In genomic region chr4:20124317-20125026, GRCh38 we compare ENCODE assay signal across 16 cellular contexts.
A peak's percentile ranks its signal among the peaks of the same experiment; 100 is the strongest.
DNase-seq lines count a peak whose midpoint lies in the region; ATAC-seq and TF ChIP-seq lines count a peak whose summit lies in the region.
"Had no signal": no experiment of that assay in that cellular context is flagged by ENCODE, and none has a peak within 500 bp of the region (broad histone marks: within the 10 kb centered on the region; RNA-seq: fewer than 3 reads in every experiment).

No MANE protein-coding gene starts in this region.

- H3K36me3 ChIP-seq in cardiac muscle cell (no peaks in the 10 kb centered on the region), neural cell (ENCODE audit: insufficient read depth, low read length) (no peaks in the 10 kb centered on the region), suprapubic skin (no peaks in the 10 kb centered on the region)

- H3K4me1 ChIP-seq in cardiac muscle cell (ENCODE audit: low read depth) (peaks cover 31% of the 10 kb centered on the region), suprapubic skin (no peaks in the 10 kb centered on the region)

- ATAC-seq in Right ventricle myocardium superior (ENCODE audit: poor library complexity), result no peak
- no peak for ATAC-seq in HG03469 (IDR thresholded peaks at IDR 0.05; ENCODE audit: unreplicated experiment)

- no peaks in the 10 kb centered on the region for H3K79me2 ChIP-seq in neural cell (replicated peaks; ENCODE audit: insufficient read depth, low read length)

- H3K4me2 ChIP-seq in neural cell (ENCODE audit: low read length), result no peak overlapping the region

- H3F3A ChIP-seq in neural cell (ENCODE audit: insufficient read depth, low read length, poor library complexity, severe bottlenecking), result no peaks in the 10 kb centered on the region

- no peak for TF ChIP-seq CTCF in cardiac muscle cell (IDR thresholded peaks at IDR 0.05; ENCODE audit: low read depth, low read length)
- TF ChIP-seq CTCF in neural cell (IDR thresholded peaks at IDR 0.05; ENCODE audit: poor library complexity, severe bottlenecking), result no peak
- TF ChIP-seq CTCF in suprapubic skin (IDR thresholded peaks at IDR 0.05), result no peak

- DNase-seq in cardiac muscle cell (ENCODE audit: low read depth in 1 of 2, low spot score in 1 of 2) (peak in 1 of 2 donors; percentile 42), Right ventricle myocardium superior (no peak), NCI-H524 treated with DMSO at 0.1 percent for 48 hours (lab: John Stamatoyannopoulos, UW) (peak; percentile 83), suprapubic skin (ENCODE audit: low spot score in 2 of 2) (no peak)
- DNase-seq: C1 segment of cervical spinal cord; Calu3; CD4-positive, alpha-beta memory T cell; COR-L47; DMS53; DMS79 treated with DMSO at 0.1 percent for 48 hours; GF-D8; GOT3; H7; HCEC 1CT had no signal

- H2AFZ ChIP-seq in neural cell (ENCODE audit: low read depth, low read length), result no peak overlapping the region

- H3K27me3 ChIP-seq in cardiac muscle cell (no peaks in the 10 kb centered on the region), neural cell (ENCODE audit: insufficient read depth, low read depth, low read length) (no peaks in the 10 kb centered on the region), suprapubic skin (no peaks in the 10 kb centered on the region)

- H3K9ac ChIP-seq in neural cell (ENCODE audit: low read length), result no peak overlapping the region

- WGBS in suprapubic skin, result 75% methylated on average over 3 of the region's 3 CpGs

- no peaks in the 10 kb centered on the region for H3K9me3 ChIP-seq in cardiac muscle cell (ENCODE audit: low read depth)
- H3K9me3 ChIP-seq in neural cell (ENCODE audit: low read length), result no peaks in the 10 kb centered on the region
- H3K9me3 ChIP-seq in suprapubic skin, result no peaks in the 10 kb centered on the region

- H3K27ac ChIP-seq in cardiac muscle cell, result peak overlapping the region; percentile 7
- no peak overlapping the region for H3K27ac ChIP-seq in neural cell (ENCODE audit: low read length)
- no peak overlapping the region for H3K27ac ChIP-seq in suprapubic skin

- TF ChIP-seq EP300 in neural cell (conservative IDR thresholded peaks at IDR 0.05; ENCODE audit: poor library complexity, severe bottlenecking) (peak; percentile 59), suprapubic skin (IDR thresholded peaks at IDR 0.05) (no peak)

- TF ChIP-seq RAD21 in neural cell (conservative IDR thresholded peaks at IDR 0.05), result no peak

- H3K4me3 ChIP-seq in cardiac muscle cell, result no peak overlapping the region
- no peak overlapping the region for H3K4me3 ChIP-seq in neural cell (ENCODE audit: low read length)
- no peak overlapping the region for H3K4me3 ChIP-seq in suprapubic skin

- H3K9me2 ChIP-seq in neural cell (ENCODE audit: insufficient read depth, low read length), result no peaks in the 10 kb centered on the region

- H4K20me1 ChIP-seq in neural cell (ENCODE audit: insufficient read depth), result no peaks in the 10 kb centered on the region

- TF ChIP-seq POLR2A in suprapubic skin (IDR thresholded peaks at IDR 0.05), result no peak

- intact Hi-C loops in Right ventricle myocardium superior (cut with DNase I), result no loop called here

TF ChIP-seq in neural cell, 6 proteins besides CTCF, POLR2A, EP300 and RAD21:
- TF ChIP-seq POLR2AphosphoS5 (IDR thresholded peaks at IDR 0.05), result peak; percentile 41
- no peak for TF ChIP-seq EZH2 (IDR thresholded peaks at IDR 0.05; ENCODE audit: borderline replicate concordance, insufficient read depth, low read length, poor library complexity, severe bottlenecking)
- TF ChIP-seq REST (IDR thresholded peaks at IDR 0.05; ENCODE audit: borderline replicate concordance), result peak; percentile 14
- TF ChIP-seq TAF1 (IDR thresholded peaks at IDR 0.05; ENCODE audit: low read depth), result no peak
- no peak for TF ChIP-seq MXI1 (conservative IDR thresholded peaks at IDR 0.05; ENCODE audit: poor library complexity, severe bottlenecking)
- TF ChIP-seq SMC3 (conservative IDR thresholded peaks at IDR 0.05; ENCODE audit: poor library complexity), result no peak
